Comparison of ENCODE assay signal across 29 cellular contexts in genomic region chr5:142366007-142366406, GRCh38. TPM values are rescaled to one million over a fixed set of nuclear protein-coding genes. Genes with fewer than 3 reads are reported as not detected.
DNase-seq lines count a peak whose midpoint lies in the region; ATAC-seq and TF ChIP-seq lines count a peak whose summit lies in the region.
"Had no signal": no experiment of that assay in that cellular context is flagged by ENCODE, and none has a peak within 500 bp of the region (broad histone marks: within the 10 kb centered on the region; RNA-seq: fewer than 3 reads in every experiment).

No MANE protein-coding gene starts in this region.

- H3K27me3 Mint-ChIP-seq in nephron progenitor cell (ENCODE audit: low read depth, poor library complexity), result peaks cover 10% of the 10 kb centered on the region
- peaks cover 3% of the 10 kb centered on the region for H3K27me3 Mint-ChIP-seq in activated CD8-positive, alpha-beta memory T cell treated with anti-CD3 and anti-CD28 coated beads, Interleukin-2, amount 10 ng/mL, durations not matched to agents 7 days and 5 days
- H3K27me3 Mint-ChIP-seq: activated CD4-positive, alpha-beta T cell treated with anti-CD3 and anti-CD28 coated beads, Interleukin-2, amount 10 ng/mL, durations not matched to agents 24 days and 14 days; activated naive CD4-positive, alpha-beta T cell treated with anti-CD3 and anti-CD28 coated beads, Interleukin-2, amount 50 U/mL, for 24 hours had no signal

- no peaks in the 10 kb centered on the region for H4K20me1 ChIP-seq in OCI-LY3 (ENCODE audit: insufficient read depth, low read length)
- H4K20me1 ChIP-seq: BLaER1 treated with 17β-estradiol and CSF1 and Interleukin-3, amounts not matched to agents 10 nM and 100 nM had no signal

- CTCF ChIA-PET in activated CD8-positive, alpha-beta memory T cell treated with anti-CD3 and anti-CD28 coated beads, Interleukin-2, amount 10 ng/mL, durations not matched to agents 7 days and 5 days (lab: Charles Lee), result no interaction called here

- H3K4me1 ChIP-seq in OCI-LY3 (ENCODE audit: low read length) (peaks cover 29% of the 10 kb centered on the region), stomach (peaks cover 5 to 14% (median 10%) of the 10 kb centered on the region in 4 donors)

- H3K79me2 ChIP-seq in OCI-LY3 (ENCODE audit: low read length), result no peaks in the 10 kb centered on the region

- DNase-seq in nephron progenitor cell (no peak), stomach (no peak), GM19240 (ENCODE audit: insufficient read length, low spot score) (no peak)
- no peak for DNase-seq in activated CD8-positive, alpha-beta memory T cell treated with anti-CD3 and anti-CD28 coated beads, Interleukin-2, amount 10 ng/mL, durations not matched to agents 7 days and 5 days
- DNase-seq: activated CD4-positive, alpha-beta T cell treated with anti-CD3 and anti-CD28 coated beads, Interleukin-2, amount 10 ng/mL, durations not matched to agents 24 days and 14 days; amygdala; Caco-2; DMS79; GDM1; HCEC 1CT; hypothalamus; immature natural killer cell; NCI-H1105; NCI-H1930; occipital lobe; SIG-M5; stimulated activated CD4-positive, alpha-beta T cell treated with anti-CD3 and anti-CD28 coated beads, Interleukin-2, amount 100 ng/mL, for 24 hours; substantia nigra; SW 1271; T-helper 9 cell; upper lobe of left lung had no signal

- WGBS in stomach, 5 donors, result 90 to 95% (median 93%) methylated on average over 4 of the region's 4 CpGs

- H3K36me3 ChIP-seq in OCI-LY3 (replicated peaks; ENCODE audit: low read depth, low read length) (no peaks in the 10 kb centered on the region), stomach (no peaks in the 10 kb centered on the region)
- H3K36me3 ChIP-seq: BLaER1 treated with 17β-estradiol and CSF1 and Interleukin-3, amounts not matched to agents 10 nM and 100 nM; upper lobe of left lung had no signal

- no peaks in the 10 kb centered on the region for H3K9me3 ChIP-seq in OCI-LY3 (ENCODE audit: insufficient read depth, low read length)
- no peaks in the 10 kb centered on the region for H3K9me3 ChIP-seq in stomach
- H3K9me3 ChIP-seq: BLaER1 treated with 17β-estradiol and CSF1 and Interleukin-3, amounts not matched to agents 10 nM and 100 nM; Caco-2; upper lobe of left lung had no signal

- peaks cover 71% of the 10 kb centered on the region for H3K4me1 Mint-ChIP-seq in nephron progenitor cell
- H3K4me1 Mint-ChIP-seq in activated CD8-positive, alpha-beta memory T cell treated with anti-CD3 and anti-CD28 coated beads, Interleukin-2, amount 10 ng/mL, durations not matched to agents 7 days and 5 days, result peaks cover 6% of the 10 kb centered on the region
- H3K4me1 Mint-ChIP-seq: immature natural killer cell had no signal

- no peaks in the 10 kb centered on the region for H3K9me3 Mint-ChIP-seq in nephron progenitor cell
- H3K9me3 Mint-ChIP-seq in activated CD8-positive, alpha-beta memory T cell treated with anti-CD3 and anti-CD28 coated beads, Interleukin-2, amount 10 ng/mL, durations not matched to agents 7 days and 5 days (ENCODE audit: low read depth), result no peaks in the 10 kb centered on the region
- H3K9me3 Mint-ChIP-seq: activated CD4-positive, alpha-beta T cell treated with anti-CD3 and anti-CD28 coated beads, Interleukin-2, amount 10 ng/mL, durations not matched to agents 24 days and 14 days; activated naive CD4-positive, alpha-beta T cell treated with anti-CD3 and anti-CD28 coated beads, Interleukin-2, amount 50 U/mL, for 24 hours; immature natural killer cell; memory B cell had no signal

- H3K27me3 ChIP-seq in OCI-LY3 (ENCODE audit: low read depth, low read length) (no peaks in the 10 kb centered on the region), stomach (no peaks in the 10 kb centered on the region)
- H3K27me3 ChIP-seq: upper lobe of left lung had no signal

- H3K4me3 Mint-ChIP-seq in nephron progenitor cell, result no peak overlapping the region
- no peak overlapping the region for H3K4me3 Mint-ChIP-seq in activated CD8-positive, alpha-beta memory T cell treated with anti-CD3 and anti-CD28 coated beads, Interleukin-2, amount 10 ng/mL, durations not matched to agents 7 days and 5 days
- H3K4me3 Mint-ChIP-seq: activated CD4-positive, alpha-beta T cell treated with anti-CD3 and anti-CD28 coated beads, Interleukin-2, amount 10 ng/mL, durations not matched to agents 24 days and 14 days; activated naive CD4-positive, alpha-beta T cell treated with anti-CD3 and anti-CD28 coated beads, Interleukin-2, amount 50 U/mL, for 24 hours; immature natural killer cell; memory B cell had no signal

- H3K27ac ChIP-seq in OCI-LY3 (ENCODE audit: low read length) (no peak overlapping the region), stomach (no peak overlapping the region)
- H3K27ac ChIP-seq: BLaER1 treated with 17β-estradiol and CSF1 and Interleukin-3, amounts not matched to agents 10 nM and 100 nM; skin epidermis; upper lobe of left lung; VCaP had no signal

- peak overlapping the region; percentile 32 for H3K27ac Mint-ChIP-seq in nephron progenitor cell
- H3K27ac Mint-ChIP-seq in activated CD8-positive, alpha-beta memory T cell treated with anti-CD3 and anti-CD28 coated beads, Interleukin-2, amount 10 ng/mL, durations not matched to agents 7 days and 5 days, result no peak overlapping the region
- H3K27ac Mint-ChIP-seq: activated CD4-positive, alpha-beta T cell treated with anti-CD3 and anti-CD28 coated beads, Interleukin-2, amount 10 ng/mL, durations not matched to agents 24 days and 14 days; activated naive CD4-positive, alpha-beta T cell treated with anti-CD3 and anti-CD28 coated beads, Interleukin-2, amount 50 U/mL, for 24 hours; memory B cell had no signal

- H3K4me3 ChIP-seq in OCI-LY3 (ENCODE audit: low read length) (no peak overlapping the region), stomach (no peak overlapping the region)
- H3K4me3 ChIP-seq: BLaER1 treated with 17β-estradiol and CSF1 and Interleukin-3, amounts not matched to agents 10 nM and 100 nM; skin epidermis; upper lobe of left lung had no signal

- no peak for TF ChIP-seq EP300 in stomach (IDR thresholded peaks at IDR 0.05)

- peaks cover 4% of the 10 kb centered on the region for H3K36me3 Mint-ChIP-seq in nephron progenitor cell (ENCODE audit: low read depth)
- H3K36me3 Mint-ChIP-seq in activated CD8-positive, alpha-beta memory T cell treated with anti-CD3 and anti-CD28 coated beads, Interleukin-2, amount 10 ng/mL, durations not matched to agents 7 days and 5 days, result no peaks in the 10 kb centered on the region
- H3K36me3 Mint-ChIP-seq: activated naive CD4-positive, alpha-beta T cell treated with anti-CD3 and anti-CD28 coated beads, Interleukin-2, amount 50 U/mL, for 24 hours; immature natural killer cell; memory B cell had no signal

- H3K9ac ChIP-seq in OCI-LY3 (ENCODE audit: low read length), result no peak overlapping the region
- H3K9ac ChIP-seq: BLaER1 treated with 17β-estradiol and CSF1 and Interleukin-3, amounts not matched to agents 10 nM and 100 nM had no signal

- ATAC-seq in GM19043 (IDR thresholded peaks at IDR 0.05; ENCODE audit: low read depth, unreplicated experiment) (peak; percentile 58), GM21619 (IDR thresholded peaks at IDR 0.05; ENCODE audit: unreplicated experiment) (peak; percentile 56)
- no peak for ATAC-seq in activated CD8-positive, alpha-beta memory T cell treated with anti-CD3 and anti-CD28 coated beads, Interleukin-2, amount 10 ng/mL, durations not matched to agents 7 days and 5 days

- TF ChIP-seq CTCF in OCI-LY3 (IDR thresholded peaks at IDR 0.05; ENCODE audit: low read depth, low read length) (no peak), nephron progenitor cell (IDR thresholded peaks at IDR 0.05) (no peak), stomach (IDR thresholded peaks at IDR 0.05) (no peak)

- intact Hi-C loops in stomach (cut with DNase I; ENCODE audit: low total_unique reads), result no loop called here

- no peak overlapping the region; the same call in 1 of the 2 replicates for H2AFZ ChIP-seq in OCI-LY3 (ENCODE audit: low read depth, low read length)

- TF ChIP-seq POLR2A in stomach (IDR thresholded peaks at IDR 0.05), result no peak

- peak overlapping the region; percentile 15; the same call in 1 of the 2 replicates for H3K4me2 ChIP-seq in OCI-LY3 (ENCODE audit: low read length)

RNA-seq across cellular contexts. Expression of gene SPRY4, which starts 41.2 kb away (rescaled TPM):
- 10 to 100 TPM in 3 of 5 donors, 1 to 10 TPM in 2; 2.9 to 13.6 (median 10.7) TPM for total RNA-seq in stomach
- polyA plus RNA-seq in stomach, result 1 to 10 TPM; 1.3 to 7.9 (median 5.2) TPM
- under 1 TPM; 0.09 to 0.14 TPM for total RNA-seq in activated CD8-positive, alpha-beta memory T cell treated with anti-CD3 and anti-CD28 coated beads, Interleukin-2, amount 10 ng/mL, durations not matched to agents 7 days and 5 days
- polyA plus RNA-seq: immature natural killer cell had no signal
